Comparison of ENCODE assay signal across 8 cellular contexts in genomic region chr3:21752749-21753347, GRCh38. TPM values are rescaled to one million over a fixed set of nuclear protein-coding genes. Genes with fewer than 3 reads are reported as not detected.
DNase-seq lines count a peak whose midpoint lies in the region; ATAC-seq and TF ChIP-seq lines count a peak whose summit lies in the region.

No MANE protein-coding gene starts in this region.

- H3K27ac ChIP-seq in HL-60 (replicated peaks): no peak overlapping the region
- H3K27ac ChIP-seq in SJCRH30: no peak overlapping the region
- peak overlapping the region in 1 of 2 donors; percentile 27 for H3K27ac ChIP-seq in thoracic aorta

- H3K4me3 Mint-ChIP-seq in Calu3 (ENCODE audit: low read depth, unreplicated experiment): no peak overlapping the region
- no peak overlapping the region for H3K4me3 Mint-ChIP-seq in activated naive CD8-positive, alpha-beta T cell treated with anti-CD3 and anti-CD28 coated beads, Interleukin-2, amount 50 U/mL, for 24 hours

- no peak overlapping the region for H3K27ac Mint-ChIP-seq in Calu3 (ENCODE audit: unreplicated experiment)
- no peak overlapping the region for H3K27ac Mint-ChIP-seq in activated naive CD8-positive, alpha-beta T cell treated with anti-CD3 and anti-CD28 coated beads, Interleukin-2, amount 50 U/mL, for 24 hours

- intact Hi-C loops in Calu3 (cut with micrococcal nuclease; ENCODE audit: unreplicated experiment): loop anchor here (1.0 to 5.0 kb wide), 2 partner anchors 141 to 364 kb away; no protein-coding TSS in a partner anchor

- H3K4me1 Mint-ChIP-seq in Calu3 (ENCODE audit: low read depth, unreplicated experiment): no peaks in the 10 kb centered on the region
- no peaks in the 10 kb centered on the region for H3K4me1 Mint-ChIP-seq in activated naive CD8-positive, alpha-beta T cell treated with anti-CD3 and anti-CD28 coated beads, Interleukin-2, amount 50 U/mL, for 24 hours

- H3K27me3 Mint-ChIP-seq in Calu3 (ENCODE audit: unreplicated experiment): no peaks in the 10 kb centered on the region
- peaks cover 14% of the 10 kb centered on the region for H3K27me3 Mint-ChIP-seq in activated naive CD8-positive, alpha-beta T cell treated with anti-CD3 and anti-CD28 coated beads, Interleukin-2, amount 50 U/mL, for 24 hours

- no peak for ATAC-seq in thoracic aorta (ENCODE audit: insufficient number of reproducible peaks, low FRiP score, low read depth)
- no peak for ATAC-seq in activated naive CD8-positive, alpha-beta T cell treated with anti-CD3 and anti-CD28 coated beads, Interleukin-2, amount 50 U/mL, for 24 hours

- H3K4me3 ChIP-seq in HL-60 (replicated peaks; ENCODE audit: insufficient read depth, low read length) (no peak overlapping the region), SJCRH30 (no peak overlapping the region), thoracic aorta (no peak overlapping the region)

- no peaks in the 10 kb centered on the region for H3K36me3 Mint-ChIP-seq in Calu3 (ENCODE audit: insufficient read depth, unreplicated experiment)
- H3K36me3 Mint-ChIP-seq in activated naive CD8-positive, alpha-beta T cell treated with anti-CD3 and anti-CD28 coated beads, Interleukin-2, amount 50 U/mL, for 24 hours (ENCODE audit: low read depth): no peaks in the 10 kb centered on the region

- H3K4me1 ChIP-seq in SJCRH30 (no peaks in the 10 kb centered on the region), thoracic aorta (ENCODE audit: control insufficient read depth in 1 of 2, low read depth in 2 of 2) (peaks cover 3 to 7% of the 10 kb centered on the region in 2 donors)

- CTCF ChIA-PET in Calu3 (lab: Charles Lee): interaction anchor here (0.9 to 1.0 kb wide), 2 partner anchors 140 to 142 kb away, joined by 3 to 4 read pairs; no protein-coding TSS in a partner anchor

- no TSS peak for BruUV-seq in Calu3 (replicated peaks; lab: Mats Ljungman, UMichigan)

- DNase-seq in Calu3 (peak; percentile 8), HL-60 (ENCODE audit: low read depth in 1 of 2, low spot score in 1 of 2) (peak in 1 of 2 experiments; percentile 7), SJCRH30 (peak; percentile 31 to 77), glomerular visceral epithelial cell (ENCODE audit: extremely low spot score) (peak; percentile 36), thoracic aorta (ENCODE audit: low spot score) (no peak), inferior parietal cortex (ENCODE audit: extremely low spot score) (no peak)
- no peak for DNase-seq in activated naive CD8-positive, alpha-beta T cell treated with anti-CD3 and anti-CD28 coated beads, Interleukin-2, amount 50 U/mL, for 24 hours
- no peak for DNase-seq in activated naive CD4-positive, alpha-beta T cell treated with anti-CD3 and anti-CD28 coated beads, Interleukin-2, amount 50 U/mL, for 16 hours

- H3K9me3 ChIP-seq in SJCRH30 (replicated peaks) (no peaks in the 10 kb centered on the region), thoracic aorta (no peaks in the 10 kb centered on the region)

- peaks cover 3% of the 10 kb centered on the region for H3K9me3 Mint-ChIP-seq in Calu3 (ENCODE audit: low read depth, unreplicated experiment)
- peaks cover 14% of the 10 kb centered on the region for H3K9me3 Mint-ChIP-seq in activated naive CD8-positive, alpha-beta T cell treated with anti-CD3 and anti-CD28 coated beads, Interleukin-2, amount 50 U/mL, for 24 hours

- peaks cover 5% of the 10 kb centered on the region for H3K27me3 ChIP-seq in HL-60 (ENCODE audit: insufficient read depth, poor library complexity, severe bottlenecking)
- no peaks in the 10 kb centered on the region for H3K27me3 ChIP-seq in SJCRH30
- no peaks in the 10 kb centered on the region for H3K27me3 ChIP-seq in thoracic aorta (replicated peaks; ENCODE audit: insufficient read depth)

- TF ChIP-seq CTCF in Calu3 (IDR thresholded peaks at IDR 0.05; ENCODE audit: unreplicated experiment): no peak
- TF ChIP-seq CTCF in HL-60 (IDR thresholded peaks at IDR 0.05; ENCODE audit: insufficient read depth, low read length): peak; percentile 5
- TF ChIP-seq CTCF in thoracic aorta (IDR thresholded peaks at IDR 0.05): peak; percentile 71

- H3K36me3 ChIP-seq in SJCRH30: no peaks in the 10 kb centered on the region
- H3K36me3 ChIP-seq in thoracic aorta: no peaks in the 10 kb centered on the region

RNA-seq across cellular contexts. Expression of gene ZNF385D, which starts 1.8 kb away (rescaled TPM):
- not detected in 2 replicates for total RNA-seq in Calu3 (2022)
- total RNA-seq in SJCRH30 (2014; rRNA removed; shearing (Covaris generic)): 0.02 and 0.20 TPM in 2 replicates
- 10 to 100 TPM; 15.8 to 81.3 TPM for total RNA-seq in thoracic aorta

Comparison
In these comparisons a context has a peak if more than half of its experiments do, and no peak if none do; other contexts are left out.
1. DNase-seq: peak in Calu3 (single experiment), SJCRH30 (2 of 2) and glomerular visceral epithelial cell (single experiment); none in thoracic aorta (single experiment), activated naive CD8-positive, alpha-beta T cell treated with anti-CD3 and anti-CD28 coated beads, Interleukin-2, amount 50 U/mL, for 24 hours (single experiment), activated naive CD4-positive, alpha-beta T cell treated with anti-CD3 and anti-CD28 coated beads, Interleukin-2, amount 50 U/mL, for 16 hours (single experiment) and inferior parietal cortex (single experiment).
2. RNA of gene ZNF385D, which starts 1.8 kb away (total RNA-seq): 15.8 to 81.3 TPM in thoracic aorta; 0.02 to 0.20 TPM in SJCRH30 and not detected in Calu3; every median in the first group is over 10 times any median in the second.